ENCODE assay signal across 24 cellular contexts in genomic region chr2:63743976-63744331, GRCh38.
A peak's percentile ranks its signal among the peaks of the same experiment; 100 is the strongest.
DNase-seq lines count a peak whose midpoint lies in the region; ATAC-seq, FAIRE-seq and TF ChIP-seq lines count a peak whose summit lies in the region.
"Had no signal": no experiment of that assay in that cellular context is flagged by ENCODE, and none has a peak within 500 bp of the region (broad histone marks: within the 10 kb centered on the region; RNA-seq: fewer than 3 reads in every experiment).

No MANE protein-coding gene starts in this region.

- no peak for TF ChIP-seq RAD21 in GM12878 (IDR thresholded peaks at IDR 0.05; ENCODE audit: insufficient read depth, low read depth, low read length)

- no peak for TF ChIP-seq CTCF in GM12878 (IDR thresholded peaks at IDR 0.05 in 2 of 3, conservative IDR thresholded peaks at IDR 0.05 in 1 of 3; ENCODE audit: control insufficient read depth in 2 of 3, extremely low read depth in 1 of 3, insufficient read depth in 1 of 3, low read depth in 3 of 3, low read length in 3 of 3)
- no peak for TF ChIP-seq CTCF in upper lobe of left lung (IDR thresholded peaks at IDR 0.05)

- H3K4me1 ChIP-seq in Karpas-422 (ENCODE audit: low read length) (peaks cover 4% of the 10 kb centered on the region; the same call in 1 of the 2 replicates), GM12878 (ENCODE audit: control insufficient read depth, insufficient read depth, low read length) (no peaks in the 10 kb centered on the region), neuron (ENCODE audit: insufficient read depth, low read length) (peaks cover 34% of the 10 kb centered on the region), upper lobe of left lung (peaks cover 0 to 13% (median 0%) of the 10 kb centered on the region in 4 donors)
- H3K4me1 ChIP-seq: Peyer's patch, prostate gland had no signal

- H3K4me3 ChIP-seq in Karpas-422 (ENCODE audit: low read length) = no peak overlapping the region
- no peak overlapping the region for H3K4me3 ChIP-seq in GM12878
- no peak overlapping the region for H3K4me3 ChIP-seq in neuron (ENCODE audit: low read length)
- no peak overlapping the region for H3K4me3 ChIP-seq in upper lobe of left lung
- H3K4me3 ChIP-seq: Peyer's patch, prostate gland had no signal

- H3K79me2 ChIP-seq in Karpas-422 (ENCODE audit: low read length) (no peaks in the 10 kb centered on the region), GM12878 (ENCODE audit: control insufficient read depth, insufficient read depth, low read length) (no peaks in the 10 kb centered on the region)

- ATAC-seq in GM12878 (peak; percentile 44), HG03469 (IDR thresholded peaks at IDR 0.05; ENCODE audit: unreplicated experiment) (no peak), upper lobe of left lung (ENCODE audit: low FRiP score in 2 of 2) (no peak)
- ATAC-seq: activated CD4-positive, CD25-positive, alpha-beta regulatory T cell treated with anti-CD3 and anti-CD28 coated beads, Interleukin-2, amount 50 U/mL, for 24 hours; activated CD8-positive, alpha-beta T cell treated with anti-CD3 and anti-CD28 coated beads, Interleukin-2, amount 10 ng/mL, durations not matched to agents 7 days and 5 days had no signal

- in situ Hi-C loops in GM12878 (cut with MboI) = no loop called here

- H3K9me3 ChIP-seq in Karpas-422 (ENCODE audit: low read length) (no peaks in the 10 kb centered on the region), GM12878 (replicated peaks; ENCODE audit: control insufficient read depth, insufficient read depth, low read length) (no peaks in the 10 kb centered on the region; the same call in 2 of the 3 replicates), neuron (ENCODE audit: low read length) (no peaks in the 10 kb centered on the region), upper lobe of left lung (peaks cover 0 to 5% (median 2%) of the 10 kb centered on the region in 4 donors)
- H3K9me3 ChIP-seq: Peyer's patch, prostate gland had no signal

- TF ChIP-seq POLR2A in GM12891 (IDR thresholded peaks at IDR 0.05; ENCODE audit: low read depth, low read length) (no peak), GM12878 (IDR thresholded peaks at IDR 0.05; ENCODE audit: low read depth, low read length) (no peak), upper lobe of left lung (IDR thresholded peaks at IDR 0.05) (no peak)

- no peaks in the 10 kb centered on the region for H3K9me2 ChIP-seq in Karpas-422 (replicated peaks; ENCODE audit: insufficient read depth, low read length)

- TF ChIP-seq EP300 in GM12878 (IDR thresholded peaks at IDR 0.05; ENCODE audit: borderline replicate concordance in 1 of 2, control insufficient read depth in 1 of 2, low read depth in 2 of 2, low read length in 2 of 2) = no peak
- no peak for TF ChIP-seq EP300 in upper lobe of left lung (IDR thresholded peaks at IDR 0.05)

- H4K20me1 ChIP-seq in Karpas-422 (ENCODE audit: insufficient read depth, low read depth, low read length) = no peaks in the 10 kb centered on the region
- no peaks in the 10 kb centered on the region for H4K20me1 ChIP-seq in GM12878 (ENCODE audit: control insufficient read depth, insufficient read depth)

- intact Hi-C loops in GM12878 (cut with micrococcal nuclease; ENCODE audit: unreplicated experiment) = no loop called here
- intact Hi-C loops in posterior cingulate gyrus (cut with DNase I) = no loop called here

- SMC1A ChIA-PET in GM12878 (lab: Charles Lee; ENCODE audit: uncharacterized antibody, unreplicated experiment) = interaction anchor here (1.0 kb wide), 1 partner anchor 212 kb away, joined by 3 read pairs; no protein-coding TSS in a partner anchor

- no peaks in the 10 kb centered on the region; the same call in 1 of the 2 replicates for H3K27me3 ChIP-seq in Karpas-422 (ENCODE audit: low read length)
- H3K27me3 ChIP-seq in GM12878 (replicated peaks in 1 of 2; ENCODE audit: control insufficient read depth in 2 of 2, insufficient read depth in 2 of 2, low read length in 1 of 2) = no peaks in the 10 kb centered on the region; a peak in 1 of 4 replicates
- H3K27me3 ChIP-seq in neuron (ENCODE audit: insufficient read depth, low read length) = no peaks in the 10 kb centered on the region
- no peaks in the 10 kb centered on the region for H3K27me3 ChIP-seq in upper lobe of left lung
- H3K27me3 ChIP-seq: Peyer's patch had no signal

- no peak for DNase-seq in GM12891 (ENCODE audit: insufficient read length, low spot score)
- no peak for DNase-seq in Karpas-422
- DNase-seq in GM12878 (ENCODE audit: low read depth, low spot score) = no peak
- no peak for DNase-seq in posterior cingulate gyrus
- DNase-seq in upper lobe of left lung = no peak
- DNase-seq in NCI-H446 treated with DMSO at 0.1 percent for 48 hours (lab: John Stamatoyannopoulos, UW) = no peak
- DNase-seq: activated CD8-positive, alpha-beta T cell treated with anti-CD3 and anti-CD28 coated beads, Interleukin-2, amount 10 ng/mL, durations not matched to agents 7 days and 5 days; activated naive CD4-positive, alpha-beta T cell; activated T-cell treated with anti-CD3 and anti-CD28 coated beads, Interleukin-2, amount 50 U/mL, for 24 hours; CD4-positive, alpha-beta T cell; DMS153; foreskin fibroblast; GF-D8; H7; naive B cell; NCI-H1436 treated with DMSO at 0.1 percent for 48 hours; Peyer's patch; small intestine; stimulated activated CD4-positive, alpha-beta T cell treated with anti-CD3 and anti-CD28 coated beads, Interleukin-4, amount 100 ng/mL, for 4 hours had no signal

- H3K36me3 ChIP-seq in Karpas-422 (ENCODE audit: insufficient read depth, low read length) = no peaks in the 10 kb centered on the region
- no peaks in the 10 kb centered on the region for H3K36me3 ChIP-seq in GM12878 (ENCODE audit: control insufficient read depth in 2 of 2, insufficient read depth in 2 of 2, low read length in 1 of 2)
- H3K36me3 ChIP-seq in neuron (ENCODE audit: insufficient read depth, low read length) = no peaks in the 10 kb centered on the region
- H3K36me3 ChIP-seq in upper lobe of left lung = no peaks in the 10 kb centered on the region
- H3K36me3 ChIP-seq: Peyer's patch, prostate gland had no signal

- H3K27ac ChIP-seq in Karpas-422 (ENCODE audit: low read length) (no peak overlapping the region), GM12878 (ENCODE audit: control insufficient read depth, insufficient read depth) (no peak overlapping the region), upper lobe of left lung (no peak overlapping the region)
- H3K27ac ChIP-seq: Peyer's patch, prostate gland had no signal

- BruUV-seq in GM12878 (replicated peaks; lab: Mats Ljungman, UMichigan) = no TSS peak

- RAD21 ChIA-PET in GM12878 (lab: Charles Lee; ENCODE audit: unreplicated experiment) = no interaction called here

- H3K9ac ChIP-seq in Karpas-422 (ENCODE audit: low read length) (no peak overlapping the region), GM12878 (ENCODE audit: control insufficient read depth, insufficient read depth, low read length) (no peak overlapping the region)

- no peak for FAIRE-seq in GM12891 (lab: Jason Lieb, UNC)
- FAIRE-seq in GM12878 (lab: Jason Lieb, UNC) = peak; percentile 54
- FAIRE-seq: GM12892, small intestine had no signal

- H2AFZ ChIP-seq in Karpas-422 (ENCODE audit: low read length) = peak overlapping the region; percentile 10; the same call in 1 of the 2 replicates
- no peak overlapping the region for H2AFZ ChIP-seq in GM12878 (ENCODE audit: control insufficient read depth, low read depth, low read length)
- H2AFZ ChIP-seq in neuron (ENCODE audit: low read depth, low read length) = peak overlapping the region; percentile 86

- 0% methylated on average over 1 of the region's 1 CpG for WGBS in GM12878 (ENCODE audit: insufficient coverage, insufficient replicate concordance, low lambda C conversion rate, missing lambda C conversion rate)
- WGBS in upper lobe of left lung, 2 donors = 31 to 65% methylated on average over 1 of the region's 1 CpG

- POLR2A ChIA-PET in GM12878 (lab: Charles Lee) = no interaction called here

- no peak overlapping the region for H3K4me2 ChIP-seq in Karpas-422 (ENCODE audit: low read depth, low read length, poor library complexity, severe bottlenecking)
- H3K4me2 ChIP-seq in GM12878 (ENCODE audit: control insufficient read depth, insufficient read depth) = no peak overlapping the region

- CTCF ChIA-PET in GM12878 (lab: Yijun Ruan, JAX) = no interaction called here

TF ChIP-seq in GM12891, 5 proteins besides CTCF, POLR2A, EP300 and RAD21:
- TF ChIP-seq PAX5 (IDR thresholded peaks at IDR 0.05; ENCODE audit: insufficient read depth, low read length, severe bottlenecking) = no peak
- peak; percentile 84 for TF ChIP-seq SPI1 (IDR thresholded peaks at IDR 0.05; ENCODE audit: low read depth, low read length)
- TF ChIP-seq TAF1 (IDR thresholded peaks at IDR 0.05; ENCODE audit: low read depth, low read length) = no peak
- no peak for TF ChIP-seq POLR2AphosphoS5 (IDR thresholded peaks at IDR 0.05; ENCODE audit: low read depth, low read length)

TF ChIP-seq in GM12878, 131 proteins besides CTCF, POLR2A, EP300 and RAD21 (continues in another document):
- peak; percentile 43; the same call in 1 of the 2 replicates for TF ChIP-seq SPI1 (IDR thresholded peaks at IDR 0.05; ENCODE audit: borderline replicate concordance, insufficient read depth, low read depth, low read length)
- no peak for TF ChIP-seq HDAC6 (IDR thresholded peaks at IDR 0.05; ENCODE audit: unreplicated experiment)
- TF ChIP-seq CREM (IDR thresholded peaks at IDR 0.05; ENCODE audit: low read depth) = no peak
- no peak for TF ChIP-seq CHD2 (IDR thresholded peaks at IDR 0.05; ENCODE audit: borderline replicate concordance, low read depth, low read length)
- no peak for TF ChIP-seq NR2F1 (conservative IDR thresholded peaks at IDR 0.05)
- TF ChIP-seq ZBTB11 (CRISPR knock-in tag; IDR thresholded peaks at IDR 0.05) = no peak
